ENCODE assay signal across 22 cellular contexts in the genomic region with DNA sequence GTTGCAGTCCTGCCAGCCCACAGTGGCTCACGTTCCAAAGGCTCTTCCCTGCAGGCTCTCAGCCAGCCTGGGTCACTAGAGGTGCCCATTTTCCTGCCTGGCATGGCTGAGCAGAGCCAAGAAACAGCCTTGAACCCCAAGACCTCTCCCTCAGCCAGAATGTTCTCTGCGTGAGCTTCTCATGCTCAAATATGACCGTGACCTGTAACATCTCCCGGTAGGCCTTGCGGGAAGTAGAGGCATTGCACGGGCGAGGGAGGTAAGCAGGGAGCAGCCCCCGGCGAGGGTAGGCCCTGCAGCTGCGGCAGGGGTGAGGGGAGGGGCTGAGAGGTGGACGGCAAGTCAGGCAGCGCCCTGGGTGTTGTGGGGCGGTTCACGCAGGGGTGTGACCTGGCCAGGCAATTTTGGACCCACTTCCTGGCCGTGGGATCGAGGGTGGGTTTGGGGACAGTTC. TPM values are rescaled to one million over a fixed set of nuclear protein-coding genes. Genes with fewer than 3 reads are reported as not detected.
DNase-seq lines count a peak whose midpoint lies in the region; ATAC-seq, FAIRE-seq and TF ChIP-seq lines count a peak whose summit lies in the region.
"Had no signal": no experiment of that assay in that cellular context is flagged by ENCODE, and none has a peak within 500 bp of the region (broad histone marks: within the 10 kb centered on the region; RNA-seq: fewer than 3 reads in every experiment).

No MANE protein-coding gene starts in this region.

- H3K4me3 Mint-ChIP-seq in activated CD4-positive, alpha-beta T cell treated with anti-CD3 and anti-CD28 coated beads for 36 hours, result no peak overlapping the region
- H3K4me3 Mint-ChIP-seq: CD8-positive, alpha-beta T cell; GM23338 had no signal

- TF ChIP-seq CTCF in HL-60 (IDR thresholded peaks at IDR 0.05; ENCODE audit: insufficient read depth, low read length) (no peak), VCaP (conservative IDR thresholded peaks at IDR 0.05) (no peak), kidney (IDR thresholded peaks at IDR 0.05; ENCODE audit: borderline replicate concordance, extremely low read depth, insufficient read depth) (no peak)

- H3K36me3 ChIP-seq in BLaER1 treated with 17β-estradiol and CSF1 and Interleukin-3, amounts not matched to agents 10 nM and 100 nM, result peaks cover 3 to 50% (median 22%) of the 10 kb centered on the region in 11 experiments; a peak in 21 of 22 replicates
- H3K36me3 ChIP-seq in kidney (ENCODE audit: control insufficient read depth in 1 of 2, insufficient read depth in 2 of 2, low read length in 2 of 2), result no peaks in the 10 kb centered on the region
- H3K36me3 ChIP-seq: BE2C had no signal

- peak overlapping the region in 2 of 10 experiments; percentile 26 to 76; a peak in 3 of 20 replicates for H3K4me3 ChIP-seq in BLaER1 treated with 17β-estradiol and CSF1 and Interleukin-3, amounts not matched to agents 10 nM and 100 nM
- H3K4me3 ChIP-seq in HL-60 (replicated peaks; ENCODE audit: insufficient read depth, low read length) (no peak overlapping the region), kidney (ENCODE audit: low read length in 2 of 2) (no peak overlapping the region)
- H3K4me3 ChIP-seq: GM23338, SK-N-MC had no signal

- H3K4me1 ChIP-seq in BLaER1 treated with 17β-estradiol and CSF1 and Interleukin-3, amounts not matched to agents 10 nM and 100 nM, result peaks cover 93 to 100% (median 98%) of the 10 kb centered on the region in 10 experiments
- peaks cover 0 to 7% of the 10 kb centered on the region in 2 donors for H3K4me1 ChIP-seq in kidney (ENCODE audit: control insufficient read depth in 1 of 2, insufficient read depth in 1 of 2, low read depth in 1 of 2, low read length in 2 of 2)

- H3K9ac ChIP-seq in BLaER1 treated with 17β-estradiol and CSF1 and Interleukin-3, amounts not matched to agents 10 nM and 100 nM, result peak overlapping the region; percentile 33 to 89 (median 80); a peak in 19 of 22 replicates
- H3K9ac ChIP-seq in kidney (ENCODE audit: low read length in 2 of 2), result no peak overlapping the region
- H3K9ac ChIP-seq: KMS-11 had no signal

- no peak for ATAC-seq in activated CD4-positive, alpha-beta T cell treated with anti-CD3 and anti-CD28 coated beads for 36 hours
- ATAC-seq: CD8-positive, alpha-beta T cell; GM23338; Right ventricle myocardium inferior had no signal

- peaks cover 0 to 20% (median 0%) of the 10 kb centered on the region in 11 experiments; a peak in 4 of 22 replicates for H4K20me1 ChIP-seq in BLaER1 treated with 17β-estradiol and CSF1 and Interleukin-3, amounts not matched to agents 10 nM and 100 nM

- no peaks in the 10 kb centered on the region for H3K9me3 Mint-ChIP-seq in activated CD4-positive, alpha-beta T cell treated with anti-CD3 and anti-CD28 coated beads for 36 hours (ENCODE audit: low read depth)
- H3K9me3 Mint-ChIP-seq: CD8-positive, alpha-beta T cell; GM23338 had no signal

- H3K27ac ChIP-seq in BLaER1 treated with 17β-estradiol and CSF1 and Interleukin-3, amounts not matched to agents 10 nM and 100 nM, result peak overlapping the region in 9 of 11 experiments; percentile 87 to 99 (median 95); a peak in 17 of 22 replicates
- H3K27ac ChIP-seq in HL-60 (replicated peaks), result peak overlapping the region; percentile 22
- peak overlapping the region; percentile 37; the same call in 1 of the 2 replicates for H3K27ac ChIP-seq in VCaP
- H3K27ac ChIP-seq in kidney (ENCODE audit: low read depth in 2 of 2, low read length in 2 of 2), result no peak overlapping the region
- H3K27ac ChIP-seq: KMS-11, SK-N-MC had no signal

- H3K4me1 Mint-ChIP-seq in activated CD4-positive, alpha-beta T cell treated with anti-CD3 and anti-CD28 coated beads for 36 hours, result peaks cover 3% of the 10 kb centered on the region

- DNase-seq in HL-60 (ENCODE audit: low read depth in 1 of 2, low spot score in 1 of 2) (no peak), kidney (peak; percentile 74), germinal center (ENCODE audit: low spot score) (no peak), ureter (ENCODE audit: low spot score) (no peak), kidney tubule cell (ENCODE audit: low spot score) (no peak)
- no peak for DNase-seq in activated CD4-positive, alpha-beta T cell treated with anti-CD3 and anti-CD28 coated beads for 36 hours
- DNase-seq: ACHN; BE2C; CD8-positive, alpha-beta T cell; DMS79 treated with DMSO at 0.1 percent for 48 hours; NCI-H1092; NCI-H146; NCI-H2081; NCI-H510A; NCI-H774 had no signal

- H3K27me3 ChIP-seq in BLaER1 treated with 17β-estradiol and CSF1 and Interleukin-3, amounts not matched to agents 10 nM and 100 nM, result no peaks in the 10 kb centered on the region
- H3K27me3 ChIP-seq in HL-60 (ENCODE audit: insufficient read depth, poor library complexity, severe bottlenecking), result no peaks in the 10 kb centered on the region
- H3K27me3 ChIP-seq: BE2C had no signal

- no peaks in the 10 kb centered on the region for H3K9me3 ChIP-seq in BLaER1 treated with 17β-estradiol and CSF1 and Interleukin-3, amounts not matched to agents 10 nM and 100 nM (replicated peaks in 1 of 11)
- H3K9me3 ChIP-seq in kidney (ENCODE audit: control insufficient read depth in 1 of 2, low read length in 2 of 2), result no peaks in the 10 kb centered on the region
- H3K9me3 ChIP-seq: BE2C had no signal

- H3K4me2 ChIP-seq in BLaER1 treated with 17β-estradiol and CSF1 and Interleukin-3, amounts not matched to agents 10 nM and 100 nM, result peak overlapping the region; percentile 82 to 99 (median 95); a peak in 21 of 22 replicates
- H3K4me2 ChIP-seq: GM23338, KMS-11 had no signal

- FAIRE-seq in kidney (lab: Jason Lieb, UNC), result no peak
- FAIRE-seq: G401.6 had no signal

- H3K27ac Mint-ChIP-seq in activated CD4-positive, alpha-beta T cell treated with anti-CD3 and anti-CD28 coated beads for 36 hours, result no peak overlapping the region
- H3K27ac Mint-ChIP-seq: CD8-positive, alpha-beta T cell; GM23338 had no signal

- H3K36me3 Mint-ChIP-seq in activated CD4-positive, alpha-beta T cell treated with anti-CD3 and anti-CD28 coated beads for 36 hours (ENCODE audit: low read depth), result peaks cover 2% of the 10 kb centered on the region

- POLR2A ChIA-PET in activated CD4-positive, alpha-beta T cell treated with anti-CD3 and anti-CD28 coated beads for 36 hours (lab: Charles Lee), result interaction anchor here (1.0 kb wide), 1 partner anchor 8 kb away, joined by 4 read pairs; no protein-coding TSS in a partner anchor

- intact Hi-C loops in kidney (cut with DNase I), result no loop called here
- intact Hi-C loops in activated CD4-positive, alpha-beta T cell treated with anti-CD3 and anti-CD28 coated beads for 36 hours (cut with DNase I, micrococcal nuclease), result no loop called here

- no peaks in the 10 kb centered on the region for H3K27me3 Mint-ChIP-seq in activated CD4-positive, alpha-beta T cell treated with anti-CD3 and anti-CD28 coated beads for 36 hours

- CTCF ChIA-PET in activated CD4-positive, alpha-beta T cell treated with anti-CD3 and anti-CD28 coated beads for 36 hours (lab: Charles Lee), result interaction anchor here (0.6 to 1.4 kb wide), 3 partner anchors 9 to 168 kb away, joined by 3 to 5 read pairs (median 3); no protein-coding TSS in a partner anchor

RNA-seq across cellular contexts. Expression of a gene that starts 20.0 kb away (rescaled TPM):
- total RNA-seq in kidney (18.7 TPM), ureter (32.0 TPM)
- 12.9 TPM for polyA plus RNA-seq in kidney (ENCODE audit: insufficient read depth, low read depth, low replicate concordance)
- total RNA-seq in activated CD4-positive, alpha-beta T cell treated with anti-CD3 and anti-CD28 coated beads for 36 hours, result 10 to 100 TPM; 51.7 to 53.4 TPM

RNA-seq across cellular contexts. Expression of a gene that starts 33.3 kb away (rescaled TPM):
- total RNA-seq in kidney (74.5 TPM), ureter (181 TPM)
- 97.8 TPM for polyA plus RNA-seq in kidney (ENCODE audit: insufficient read depth, low read depth, low replicate concordance)
- total RNA-seq in activated CD4-positive, alpha-beta T cell treated with anti-CD3 and anti-CD28 coated beads for 36 hours, result 10 to 100 TPM; 29.9 to 30.9 TPM

RNA-seq across cellular contexts. Expression of a gene that starts 55.6 kb away (rescaled TPM):
- 86.2 TPM for total RNA-seq in kidney
- 40.3 TPM for polyA plus RNA-seq in kidney (ENCODE audit: insufficient read depth, low read depth, low replicate concordance)
- total RNA-seq in activated CD4-positive, alpha-beta T cell treated with anti-CD3 and anti-CD28 coated beads for 36 hours, result 10 to 100 TPM; 73.5 to 90.7 TPM
- total RNA-seq in ureter, result 84.7 TPM

Comparison
In these comparisons a context has a peak if more than half of its experiments do, and no peak if none do; other contexts are left out.
1. H3K27ac ChIP-seq: peak in BLaER1 treated with 17β-estradiol and CSF1 and Interleukin-3, amounts not matched to agents 10 nM and 100 nM (9 of 11), HL-60 (single experiment) and VCaP (single experiment); none in kidney (0 of 2).
2. H3K9ac ChIP-seq: peak in BLaER1 treated with 17β-estradiol and CSF1 and Interleukin-3, amounts not matched to agents 10 nM and 100 nM (11 of 11); none in kidney (0 of 2).